ENCODE assay signal across 1 cellular context in genomic region chr12:54300732-54301427, GRCh38.
TF ChIP-seq lines count a peak whose summit lies in the region.

TSS of gene NFE2 (minus strand) at chr12:54301015. CDS start at chr12:54295248, 5,767 bp downstream.

TF ChIP-seq in HepG2, 621 proteins besides CTCF, POLR2A, EP300 and RAD21 (continued from another document and continues in another):
- TF ChIP-seq THRA (CRISPR knock-in tag; IDR thresholded peaks at IDR 0.05; ENCODE audit: borderline replicate concordance) (no peak), ATF7 (IDR thresholded peaks at IDR 0.05) (no peak), ATF7 (CRISPR knock-in tag; IDR thresholded peaks at IDR 0.05) (peak; percentile 66; the same call in 1 of the 2 replicates), MEIS1 (CRISPR knock-in tag; IDR thresholded peaks at IDR 0.05; ENCODE audit: borderline replicate concordance) (no peak), ZNF333 (CRISPR knock-in tag; IDR thresholded peaks at IDR 0.05; ENCODE audit: borderline replicate concordance) (peak; percentile 32; the same call in 1 of the 2 replicates), ZNF512 (CRISPR knock-in tag; IDR thresholded peaks at IDR 0.05) (peak; percentile 61; the same call in 1 of the 2 replicates), KDM2A (CRISPR knock-in tag; IDR thresholded peaks at IDR 0.05; ENCODE audit: borderline replicate concordance, low read depth) (peak; percentile 35; the same call in 1 of the 2 replicates), USF2 (IDR thresholded peaks at IDR 0.05; ENCODE audit: low read depth, low read length) (no peak), USF2 (CRISPR knock-in tag; IDR thresholded peaks at IDR 0.05; ENCODE audit: borderline replicate concordance) (no peak), RARA (CRISPR knock-in tag; IDR thresholded peaks at IDR 0.05) (peak; percentile 6), STAT6 (CRISPR knock-in tag; IDR thresholded peaks at IDR 0.05; ENCODE audit: borderline replicate concordance) (no peak), SNRNP70 (IDR thresholded peaks at IDR 0.05; ENCODE audit: low read depth, low read length) (no peak), PRDM10 (CRISPR knock-in tag; IDR thresholded peaks at IDR 0.05; ENCODE audit: low read depth) (no peak), TSC22D2 (CRISPR knock-in tag; IDR thresholded peaks at IDR 0.05; ENCODE audit: borderline replicate concordance) (no peak), ZFYVE20 (CRISPR knock-in tag; IDR thresholded peaks at IDR 0.05; ENCODE audit: borderline replicate concordance, low read depth) (no peak), HCFC1 (IDR thresholded peaks at IDR 0.05; ENCODE audit: low read depth, low read length) (no peak), RBAK (CRISPR knock-in tag; IDR thresholded peaks at IDR 0.05) (no peak), ZNF816 (CRISPR knock-in tag; IDR thresholded peaks at IDR 0.05; ENCODE audit: borderline replicate concordance) (peak; percentile 72; the same call in 1 of the 2 replicates), ZNF382 (CRISPR knock-in tag; IDR thresholded peaks at IDR 0.05; ENCODE audit: borderline replicate concordance) (no peak), ZNF276 (CRISPR knock-in tag; IDR thresholded peaks at IDR 0.05; ENCODE audit: low read depth) (peak; percentile 80; the same call in 1 of the 2 replicates), NFYB (CRISPR knock-in tag; IDR thresholded peaks at IDR 0.05) (no peak), PAF1 (CRISPR knock-in tag; IDR thresholded peaks at IDR 0.05) (no peak), ZBED4 (CRISPR knock-in tag; IDR thresholded peaks at IDR 0.05; ENCODE audit: borderline replicate concordance) (no peak), ZNF790 (CRISPR knock-in tag; IDR thresholded peaks at IDR 0.05; ENCODE audit: borderline replicate concordance) (no peak), ZNF557 (CRISPR knock-in tag; IDR thresholded peaks at IDR 0.05) (no peak), DR1 (CRISPR knock-in tag; IDR thresholded peaks at IDR 0.05) (peak; percentile 64; the same call in 1 of the 2 replicates), KLF6 (CRISPR knock-in tag; IDR thresholded peaks at IDR 0.05) (no peak), HIC2 (CRISPR knock-in tag; IDR thresholded peaks at IDR 0.05; ENCODE audit: low read depth) (no peak), ZNF572 (CRISPR knock-in tag; IDR thresholded peaks at IDR 0.05) (no peak), ARHGAP35 (CRISPR knock-in tag; IDR thresholded peaks at IDR 0.05; ENCODE audit: borderline replicate concordance) (no peak), ZNF431 (CRISPR knock-in tag; IDR thresholded peaks at IDR 0.05; ENCODE audit: borderline replicate concordance, low read depth) (no peak), ZNF326 (CRISPR knock-in tag; IDR thresholded peaks at IDR 0.05; ENCODE audit: borderline replicate concordance) (no peak), HBP1 (CRISPR knock-in tag; IDR thresholded peaks at IDR 0.05; ENCODE audit: low read depth) (no peak), MTERF4 (CRISPR knock-in tag; IDR thresholded peaks at IDR 0.05) (no peak), CREBL2 (CRISPR knock-in tag; IDR thresholded peaks at IDR 0.05; ENCODE audit: borderline replicate concordance) (no peak)
